In genomic region chr1:243230914-243231313, GRCh38 we compare ENCODE assay signal across 1 cellular context.
TF ChIP-seq lines count a peak whose summit lies in the region.

No MANE protein-coding gene starts in this region.

TF ChIP-seq in IMR-90, 13 proteins besides CTCF, POLR2A, EP300 and RAD21 (continued from another document):
- TF ChIP-seq NFE2L2 (IDR thresholded peaks at IDR 0.05; ENCODE audit: low read depth, low read length) (no peak), MAFK (IDR thresholded peaks at IDR 0.05; ENCODE audit: low read depth, low read length) (no peak), CHD1 (IDR thresholded peaks at IDR 0.05; ENCODE audit: low read depth, low read length) (no peak), RFX5 (IDR thresholded peaks at IDR 0.05; ENCODE audit: low read depth, low read length) (no peak)
- TF ChIP-seq, protein P1, sequence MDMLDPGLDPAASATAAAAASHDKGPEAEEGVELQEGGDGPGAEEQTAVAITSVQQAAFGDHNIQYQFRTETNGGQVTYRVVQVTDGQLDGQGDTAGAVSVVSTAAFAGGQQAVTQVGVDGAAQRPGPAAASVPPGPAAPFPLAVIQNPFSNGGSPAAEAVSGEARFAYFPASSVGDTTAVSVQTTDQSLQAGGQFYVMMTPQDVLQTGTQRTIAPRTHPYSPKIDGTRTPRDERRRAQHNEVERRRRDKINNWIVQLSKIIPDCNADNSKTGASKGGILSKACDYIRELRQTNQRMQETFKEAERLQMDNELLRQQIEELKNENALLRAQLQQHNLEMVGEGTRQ (IDR thresholded peaks at IDR 0.05; ENCODE audit: low read depth, low read length), result no peak
TF ChIP-seq in IMR-90: peak in this region for 0.
